15 cellular contexts compared by ENCODE assay signal in genomic region chr19:50761501-50761900, GRCh38. TPM values are rescaled to one million over a fixed set of nuclear protein-coding genes. Genes with fewer than 3 reads are reported as not detected.
"Had no signal": no experiment of that assay in that cellular context is flagged by ENCODE, and none has a peak within 500 bp of the region (broad histone marks: within the 10 kb centered on the region; RNA-seq: fewer than 3 reads in every experiment).

No MANE protein-coding gene starts in this region.

RNA-seq across cellular contexts. Expression of gene GPR32, which starts 8.8 kb away (rescaled TPM):
- total RNA-seq: activated B cell treated with CpG ODN at 0.5 μM for 24 hours; activated CD4-positive, alpha-beta memory T cell treated with anti-CD3 and anti-CD28 coated beads for 36 hours; activated CD4-positive, alpha-beta memory T cell treated with anti-CD3 and anti-CD28 coated beads, Interleukin-2, amount 10 ng/mL, durations not matched to agents 7 days and 5 days; activated CD4-positive, alpha-beta T cell treated with anti-CD3 and anti-CD28 coated beads for 36 hours; activated CD4-positive, alpha-beta T cell treated with anti-CD3 and anti-CD28 coated beads, Interleukin-2, amount 10 ng/mL, durations not matched to agents 24 days and 14 days; activated CD4-positive, alpha-beta T cell treated with anti-CD3 and anti-CD28 coated beads, Interleukin-2, amount 10 ng/mL, durations not matched to agents 7 days and 5 days; activated CD8-positive, alpha-beta memory T cell treated with anti-CD3 and anti-CD28 coated beads for 36 hours; activated CD8-positive, alpha-beta memory T cell treated with anti-CD3 and anti-CD28 coated beads, Interleukin-2, amount 10 ng/mL, durations not matched to agents 7 days and 5 days; activated CD8-positive, alpha-beta T cell treated with anti-CD3 and anti-CD28 coated beads for 36 hours; activated CD8-positive, alpha-beta T cell treated with anti-CD3 and anti-CD28 coated beads, Interleukin-2, amount 10 ng/mL, durations not matched to agents 7 days and 5 days; T-cell; T-helper 1 cell treated with Interleukin-12 subunit alpha and Interleukin-12 subunit beta and Interleukin-4 antibody, amounts not matched to agents 30 ng/mL and 1 ng/mL, for 36 hours; T-helper 17 cell; T-helper 2 cell treated with Interferon-gamma antibody and Interleukin-4, amounts not matched to agents 100 ng/mL and 5 ng/mL, for 36 hours; WTC11 had no signal

RNA-seq across cellular contexts. Expression of gene ACP4, which starts 28.7 kb away (rescaled TPM):
- total RNA-seq: activated B cell treated with CpG ODN at 0.5 μM for 24 hours; activated CD4-positive, alpha-beta memory T cell treated with anti-CD3 and anti-CD28 coated beads for 36 hours; activated CD4-positive, alpha-beta memory T cell treated with anti-CD3 and anti-CD28 coated beads, Interleukin-2, amount 10 ng/mL, durations not matched to agents 7 days and 5 days; activated CD4-positive, alpha-beta T cell treated with anti-CD3 and anti-CD28 coated beads for 36 hours; activated CD4-positive, alpha-beta T cell treated with anti-CD3 and anti-CD28 coated beads, Interleukin-2, amount 10 ng/mL, durations not matched to agents 24 days and 14 days; activated CD4-positive, alpha-beta T cell treated with anti-CD3 and anti-CD28 coated beads, Interleukin-2, amount 10 ng/mL, durations not matched to agents 7 days and 5 days; activated CD8-positive, alpha-beta memory T cell treated with anti-CD3 and anti-CD28 coated beads for 36 hours; activated CD8-positive, alpha-beta memory T cell treated with anti-CD3 and anti-CD28 coated beads, Interleukin-2, amount 10 ng/mL, durations not matched to agents 7 days and 5 days; activated CD8-positive, alpha-beta T cell treated with anti-CD3 and anti-CD28 coated beads for 36 hours; activated CD8-positive, alpha-beta T cell treated with anti-CD3 and anti-CD28 coated beads, Interleukin-2, amount 10 ng/mL, durations not matched to agents 7 days and 5 days; T-cell; T-helper 1 cell treated with Interleukin-12 subunit alpha and Interleukin-12 subunit beta and Interleukin-4 antibody, amounts not matched to agents 30 ng/mL and 1 ng/mL, for 36 hours; T-helper 17 cell; T-helper 2 cell treated with Interferon-gamma antibody and Interleukin-4, amounts not matched to agents 100 ng/mL and 5 ng/mL, for 36 hours; WTC11 had no signal

RNA-seq across cellular contexts. Expression of gene SHANK1, which starts 41.9 kb away (rescaled TPM):
- total RNA-seq: activated B cell treated with CpG ODN at 0.5 μM for 24 hours; activated CD4-positive, alpha-beta memory T cell treated with anti-CD3 and anti-CD28 coated beads for 36 hours; activated CD4-positive, alpha-beta memory T cell treated with anti-CD3 and anti-CD28 coated beads, Interleukin-2, amount 10 ng/mL, durations not matched to agents 7 days and 5 days; activated CD4-positive, alpha-beta T cell treated with anti-CD3 and anti-CD28 coated beads for 36 hours; activated CD4-positive, alpha-beta T cell treated with anti-CD3 and anti-CD28 coated beads, Interleukin-2, amount 10 ng/mL, durations not matched to agents 24 days and 14 days; activated CD4-positive, alpha-beta T cell treated with anti-CD3 and anti-CD28 coated beads, Interleukin-2, amount 10 ng/mL, durations not matched to agents 7 days and 5 days; activated CD8-positive, alpha-beta memory T cell treated with anti-CD3 and anti-CD28 coated beads for 36 hours; activated CD8-positive, alpha-beta memory T cell treated with anti-CD3 and anti-CD28 coated beads, Interleukin-2, amount 10 ng/mL, durations not matched to agents 7 days and 5 days; activated CD8-positive, alpha-beta T cell treated with anti-CD3 and anti-CD28 coated beads, Interleukin-2, amount 10 ng/mL, durations not matched to agents 7 days and 5 days; T-helper 1 cell treated with Interleukin-12 subunit alpha and Interleukin-12 subunit beta and Interleukin-4 antibody, amounts not matched to agents 30 ng/mL and 1 ng/mL, for 36 hours; T-helper 17 cell; T-helper 2 cell treated with Interferon-gamma antibody and Interleukin-4, amounts not matched to agents 100 ng/mL and 5 ng/mL, for 36 hours had no signal
